In the genomic region with DNA sequence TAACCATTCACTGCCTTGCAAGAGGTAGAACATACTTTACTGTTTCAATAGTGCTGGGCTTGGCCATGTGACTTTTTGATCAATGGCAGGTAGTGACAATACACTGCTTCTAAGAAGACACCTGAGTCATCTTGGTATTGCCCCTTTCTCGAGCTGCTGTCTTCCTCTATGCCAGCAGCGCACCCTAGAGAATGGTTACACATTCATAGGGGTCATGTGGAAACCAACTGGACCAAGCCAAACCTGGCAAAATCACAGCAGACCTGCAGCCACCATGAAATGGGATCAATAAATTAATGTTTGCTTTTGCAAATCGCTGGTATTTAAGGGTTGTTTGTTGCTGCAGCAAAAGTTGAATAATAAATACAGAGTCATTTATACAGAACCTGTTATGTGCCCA, we compare ENCODE assay signal across 26 cellular contexts.
DNase-seq lines count a peak whose midpoint lies in the region; ATAC-seq, FAIRE-seq and TF ChIP-seq lines count a peak whose summit lies in the region.
"Had no signal": no experiment of that assay in that cellular context is flagged by ENCODE, and none has a peak within 500 bp of the region (broad histone marks: within the 10 kb centered on the region; RNA-seq: fewer than 3 reads in every experiment).

No MANE protein-coding gene starts in this region.

- no peak for FAIRE-seq in HepG2 (lab: Jason Lieb, UNC)
- FAIRE-seq: A549, D721Med, GM12878, H54 had no signal

- POLR2A ChIA-PET in HepG2 (lab: Yijun Ruan, JAX), result no interaction called here

- in situ Hi-C loops in HepG2 (cut with HindIII; ENCODE audit: extremely low pct_ligation_motif_present, low pct_unique_long_range_greater_than_20kb), result no loop called here

- H2AFZ ChIP-seq in HepG2 (ENCODE audit: low read length), result no peak overlapping the region
- H2AFZ ChIP-seq: GM23338 had no signal

- CTCF ChIA-PET in HepG2 (lab: Yijun Ruan, JAX; ENCODE audit: low intra/inter-chr PET ratio, low total read pairs), result no interaction called here

- BruUV-seq in HepG2 (replicated peaks; lab: Mats Ljungman, UMichigan), result no TSS peak

- intact Hi-C loops in HepG2 (cut with micrococcal nuclease; ENCODE audit: unreplicated experiment), result no loop called here
- intact Hi-C loops in right lobe of liver (cut with DNase I), result no loop called here

- TF ChIP-seq RAD21 in liver (IDR thresholded peaks at IDR 0.05), result peak; percentile 26 to 40
- no peak for TF ChIP-seq RAD21 in HepG2 (CRISPR knock-in tag; IDR thresholded peaks at IDR 0.05)

- H3K27ac Mint-ChIP-seq in natural killer cell treated with Interleukin-12 subunit alpha and Interleukin-12 subunit beta and Interleukin-15 and Interleukin-18, amount 100 ng/mL, for 72 hours, result no peak overlapping the region
- H3K27ac Mint-ChIP-seq: CD14-positive monocyte; CD4-positive, alpha-beta T cell; CD8-positive, alpha-beta memory T cell; GM23338; HFFc6 had no signal

- no peak overlapping the region for H3K4me3 ChIP-seq in liver (ENCODE audit: low read depth in 1 of 3, low read length in 3 of 3)
- no peak overlapping the region for H3K4me3 ChIP-seq in HepG2 (replicated peaks in 1 of 3; ENCODE audit: insufficient read depth in 1 of 3, low read depth in 2 of 3, low read length in 3 of 3)
- no peak overlapping the region for H3K4me3 ChIP-seq in epithelial cell of proximal tubule (ENCODE audit: low read depth, low read length)
- no peak overlapping the region for H3K4me3 ChIP-seq in right lobe of liver
- H3K4me3 ChIP-seq: A549; BLaER1 treated with 17β-estradiol and CSF1 and Interleukin-3, amounts not matched to agents 10 nM and 100 nM; GM12878; GM23338; HAP-1 had no signal

- no peaks in the 10 kb centered on the region for H3K79me2 ChIP-seq in HepG2 (ENCODE audit: insufficient read depth, low read length)

- no peak for ATAC-seq in HepG2
- ATAC-seq in right lobe of liver, result peak; percentile 62 to 82 (median 74)
- no peak for ATAC-seq in natural killer cell treated with Interleukin-12 subunit alpha and Interleukin-12 subunit beta and Interleukin-15 and Interleukin-18, amount 100 ng/mL, for 72 hours
- ATAC-seq: A549, GM12878, GM23338 had no signal

- H3K27me3 Mint-ChIP-seq in natural killer cell treated with Interleukin-12 subunit alpha and Interleukin-12 subunit beta and Interleukin-15 and Interleukin-18, amount 100 ng/mL, for 72 hours, result no peaks in the 10 kb centered on the region

- H3K36me3 ChIP-seq in liver (ENCODE audit: control insufficient read depth in 4 of 4, insufficient read depth in 3 of 4, low read depth in 1 of 4, low read length in 3 of 4), result no peaks in the 10 kb centered on the region
- H3K36me3 ChIP-seq in HepG2 (replicated peaks in 1 of 2; ENCODE audit: control insufficient read depth in 1 of 2, insufficient read depth in 2 of 2, low read length in 2 of 2), result no peaks in the 10 kb centered on the region
- H3K36me3 ChIP-seq in right lobe of liver, result no peaks in the 10 kb centered on the region
- H3K36me3 ChIP-seq: BE2C; BLaER1 treated with 17β-estradiol and CSF1 and Interleukin-3, amounts not matched to agents 10 nM and 100 nM; HAP-1 had no signal

- DNase-seq in HepG2 (ENCODE audit: low spot score), result no peak
- DNase-seq in epithelial cell of proximal tubule (ENCODE audit: low read depth), result no peak
- DNase-seq in right lobe of liver, result peak in 2 of 3 donors; percentile 26 to 46
- DNase-seq in NCI-H510A (lab: John Stamatoyannopoulos, UW), result no peak
- no peak for DNase-seq in natural killer cell treated with Interleukin-12 subunit alpha and Interleukin-12 subunit beta and Interleukin-15 and Interleukin-18, amount 100 ng/mL, for 72 hours (ENCODE audit: low spot score)
- no peak for DNase-seq in NCI-H1092 treated with DMSO at 0.1 percent for 48 hours (lab: John Stamatoyannopoulos, UW)
- DNase-seq: 8988T; ACHN; AML-193; BE2C; CD4-positive, alpha-beta T cell; CD8-positive, alpha-beta memory T cell; DMS 273 treated with DMSO at 0.1 percent for 48 hours; DMS79; EL; GDM1; HFFc6 had no signal

- H3K9me3 ChIP-seq in liver (ENCODE audit: control insufficient read depth in 4 of 4, low read length in 3 of 4) (no peaks in the 10 kb centered on the region), HepG2 (ENCODE audit: low read length) (no peaks in the 10 kb centered on the region; the same call in 1 of the 2 replicates), right lobe of liver (no peaks in the 10 kb centered on the region)
- H3K9me3 ChIP-seq: A549; BE2C; BLaER1 treated with 17β-estradiol and CSF1 and Interleukin-3, amounts not matched to agents 10 nM and 100 nM; HAP-1 had no signal

- TF ChIP-seq EP300 in HepG2 (IDR thresholded peaks at IDR 0.05; ENCODE audit: low read depth in 2 of 2, low read length in 2 of 2), result no peak
- no peak for TF ChIP-seq EP300 in HepG2 (CRISPR knock-in tag; IDR thresholded peaks at IDR 0.05; ENCODE audit: borderline replicate concordance)

- H3K9ac ChIP-seq in liver (ENCODE audit: low read depth in 1 of 2, low read length in 2 of 2) (no peak overlapping the region), HepG2 (ENCODE audit: insufficient read depth, low read depth, low read length) (no peak overlapping the region)
- H3K9ac ChIP-seq: BLaER1 treated with 17β-estradiol and CSF1 and Interleukin-3, amounts not matched to agents 10 nM and 100 nM had no signal

- peaks cover 2 to 23% (median 20%) of the 10 kb centered on the region in 4 donors for H3K4me1 ChIP-seq in liver (ENCODE audit: control insufficient read depth in 4 of 4, insufficient read depth in 4 of 4, low read length in 3 of 4)
- H3K4me1 ChIP-seq in HepG2 (ENCODE audit: insufficient read depth, low read length), result no peaks in the 10 kb centered on the region
- peaks cover 0 to 40% (median 12%) of the 10 kb centered on the region in 4 donors for H3K4me1 ChIP-seq in right lobe of liver
- H3K4me1 ChIP-seq: A549; BE2C; BLaER1 treated with 17β-estradiol and CSF1 and Interleukin-3, amounts not matched to agents 10 nM and 100 nM; HAP-1 had no signal

- H3K4me2 ChIP-seq in HepG2 (ENCODE audit: low read depth, low read length), result no peak overlapping the region
- H3K4me2 ChIP-seq: A549; BLaER1 treated with 17β-estradiol and CSF1 and Interleukin-3, amounts not matched to agents 10 nM and 100 nM; GM23338 had no signal

- no peaks in the 10 kb centered on the region for H3K36me3 Mint-ChIP-seq in natural killer cell treated with Interleukin-12 subunit alpha and Interleukin-12 subunit beta and Interleukin-15 and Interleukin-18, amount 100 ng/mL, for 72 hours
- H3K36me3 Mint-ChIP-seq: CD14-positive monocyte; CD8-positive, alpha-beta memory T cell had no signal

- no peak for TF ChIP-seq POLR2A in HepG2 (IDR thresholded peaks at IDR 0.05; ENCODE audit: insufficient read depth in 1 of 2, low read depth in 2 of 2, low read length in 2 of 2)
- TF ChIP-seq POLR2A in right lobe of liver (IDR thresholded peaks at IDR 0.05), result no peak

- 38% methylated on average over 3 of the region's 3 CpGs for WGBS in liver
- WGBS in HepG2 (ENCODE audit: low lambda C conversion rate), result 3% methylated on average over 3 of the region's 3 CpGs
- 18% methylated on average over 3 of the region's 3 CpGs for WGBS in right lobe of liver (ENCODE audit: insufficient coverage, low coverage, low lambda C conversion rate, missing lambda C conversion rate)

- no peaks in the 10 kb centered on the region for H4K20me1 ChIP-seq in HepG2 (ENCODE audit: insufficient read depth, low read length)
- H4K20me1 ChIP-seq: BLaER1 treated with 17β-estradiol and CSF1 and Interleukin-3, amounts not matched to agents 10 nM and 100 nM had no signal

- TF ChIP-seq CTCF in liver (IDR thresholded peaks at IDR 0.05; ENCODE audit: low read depth, low read length, missing input control) (no peak), HepG2 (CRISPR knock-in tag; IDR thresholded peaks at IDR 0.05) (no peak), epithelial cell of proximal tubule (conservative IDR thresholded peaks at IDR 0.05; ENCODE audit: low read depth, low read length) (peak; percentile 3), right lobe of liver (IDR thresholded peaks at IDR 0.05) (peak in 1 of 4 donors; percentile 6)

- no peaks in the 10 kb centered on the region for H3K27me3 ChIP-seq in liver (ENCODE audit: control insufficient read depth in 4 of 4, insufficient read depth in 4 of 4, low read length in 3 of 4)
- H3K27me3 ChIP-seq in HepG2 (ENCODE audit: control insufficient read depth in 1 of 2, insufficient read depth in 2 of 2, low read length in 2 of 2), result no peaks in the 10 kb centered on the region
- H3K27me3 ChIP-seq in right lobe of liver, result no peaks in the 10 kb centered on the region
- H3K27me3 ChIP-seq: BE2C; BLaER1 treated with 17β-estradiol and CSF1 and Interleukin-3, amounts not matched to agents 10 nM and 100 nM had no signal

- H3K4me3 Mint-ChIP-seq in natural killer cell treated with Interleukin-12 subunit alpha and Interleukin-12 subunit beta and Interleukin-15 and Interleukin-18, amount 100 ng/mL, for 72 hours, result no peak overlapping the region
- H3K4me3 Mint-ChIP-seq: CD14-positive monocyte; CD4-positive, alpha-beta T cell; CD8-positive, alpha-beta memory T cell; GM23338; HFFc6 had no signal

- no peaks in the 10 kb centered on the region for H3K4me1 Mint-ChIP-seq in natural killer cell treated with Interleukin-12 subunit alpha and Interleukin-12 subunit beta and Interleukin-15 and Interleukin-18, amount 100 ng/mL, for 72 hours (ENCODE audit: low read depth in 2 of 2)
- H3K4me1 Mint-ChIP-seq: CD8-positive, alpha-beta memory T cell had no signal

- H3K27ac ChIP-seq in liver (ENCODE audit: low read depth in 1 of 2, low read length in 2 of 2), result no peak overlapping the region
- no peak overlapping the region for H3K27ac ChIP-seq in HepG2 (ENCODE audit: extremely low read length, insufficient read depth, low read length)
- no peak overlapping the region for H3K27ac ChIP-seq in right lobe of liver
- H3K27ac ChIP-seq: A549; BLaER1 treated with 17β-estradiol and CSF1 and Interleukin-3, amounts not matched to agents 10 nM and 100 nM had no signal

- H3K9me3 Mint-ChIP-seq in natural killer cell treated with Interleukin-12 subunit alpha and Interleukin-12 subunit beta and Interleukin-15 and Interleukin-18, amount 100 ng/mL, for 72 hours, result peaks cover 2% of the 10 kb centered on the region
- H3K9me3 Mint-ChIP-seq: CD4-positive, alpha-beta T cell; GM23338 had no signal

TF ChIP-seq in liver, 16 proteins besides CTCF, POLR2A, EP300 and RAD21:
- peak; percentile 83 for TF ChIP-seq YY1 (IDR thresholded peaks at IDR 0.05)
- TF ChIP-seq RXRA (IDR thresholded peaks at IDR 0.05), result peak in 1 of 2 donors; percentile 9
- TF ChIP-seq EGR1 (IDR thresholded peaks at IDR 0.05; ENCODE audit: low read depth in 2 of 2), result no peak
- TF ChIP-seq HNF4A (conservative IDR thresholded peaks at IDR 0.05), result peak in 1 of 2 donors; percentile 5

TF ChIP-seq in HepG2, 621 proteins besides CTCF, POLR2A, EP300 and RAD21 (continues in another document):
- TF ChIP-seq ZNF124 (CRISPR knock-in tag; IDR thresholded peaks at IDR 0.05) (no peak), ZFX (CRISPR knock-in tag; IDR thresholded peaks at IDR 0.05; ENCODE audit: low read depth) (no peak), ZNF615 (CRISPR knock-in tag; IDR thresholded peaks at IDR 0.05; ENCODE audit: borderline replicate concordance) (no peak), SRY (CRISPR knock-in tag; IDR thresholded peaks at IDR 0.05) (no peak)

Comparison
In these comparisons a context has a peak if more than half of its experiments do, and no peak if none do; other contexts are left out.
1. ATAC-seq: peak in right lobe of liver (4 of 4); none in HepG2 (single experiment) and natural killer cell treated with Interleukin-12 subunit alpha and Interleukin-12 subunit beta and Interleukin-15 and Interleukin-18, amount 100 ng/mL, for 72 hours (0 of 2).
2. DNase-seq: peak in right lobe of liver (2 of 3); none in HepG2 (single experiment), epithelial cell of proximal tubule (single experiment), NCI-H510A (single experiment), natural killer cell treated with Interleukin-12 subunit alpha and Interleukin-12 subunit beta and Interleukin-15 and Interleukin-18, amount 100 ng/mL, for 72 hours (single experiment) and NCI-H1092 treated with DMSO at 0.1 percent for 48 hours (single experiment).